In the genomic region with DNA sequence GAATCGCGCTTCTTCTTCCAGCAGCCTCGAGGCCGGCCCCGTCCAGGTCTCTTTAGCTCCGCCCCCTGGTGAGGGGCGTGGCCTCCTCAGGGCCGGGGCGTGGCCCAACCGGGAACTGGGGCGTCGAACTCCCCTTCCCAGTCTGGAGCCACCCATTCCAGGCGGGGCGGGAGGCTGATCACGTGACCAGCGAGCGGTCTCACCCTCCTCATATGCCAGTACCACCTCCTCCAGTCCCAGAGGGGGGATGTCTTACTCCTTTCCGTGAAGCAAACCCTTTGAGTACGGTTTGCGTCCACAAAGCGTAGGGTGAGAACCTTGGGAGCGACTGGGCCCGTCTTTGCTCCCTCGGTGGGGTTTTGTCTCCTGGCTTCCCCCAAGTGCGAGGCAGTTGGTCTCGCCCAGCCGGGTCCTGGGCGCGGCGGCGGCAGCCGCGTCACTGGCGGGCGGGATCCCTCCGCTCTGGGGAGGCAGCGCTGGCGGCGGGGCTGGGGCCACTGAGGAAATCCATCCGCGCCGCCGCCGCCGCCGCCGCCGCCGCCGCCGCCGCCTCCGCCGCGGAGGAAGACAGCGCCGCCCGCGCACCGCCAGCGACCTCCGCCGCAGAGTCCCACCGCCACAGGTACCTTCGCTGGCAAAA, we compare ENCODE assay signal across 8 cellular contexts. TPM values are rescaled to one million over a fixed set of nuclear protein-coding genes. Genes with fewer than 3 reads are reported as not detected.
DNase-seq lines count a peak whose midpoint lies in the region; TF ChIP-seq lines count a peak whose summit lies in the region.

Gene GNB2 (plus strand): TSS at position 439 of the 640 bp plus-strand sequence. CDS start 2,526 bp downstream, outside the sequence.

- WGBS in stomach, 5 donors = 0 to 1% (median 0%) methylated on average over 36 to 63 of the region's 65 CpGs

- no peak for TF ChIP-seq CTCF in MM.1S (IDR thresholded peaks at IDR 0.05; ENCODE audit: low read length)
- TF ChIP-seq CTCF in neural cell (IDR thresholded peaks at IDR 0.05; ENCODE audit: poor library complexity, severe bottlenecking) = peak; percentile 34
- TF ChIP-seq CTCF in stomach (IDR thresholded peaks at IDR 0.05) = no peak

- H2AFZ ChIP-seq in MM.1S (ENCODE audit: low read length) = peak within 1 kb of the TSS; percentile 89
- H2AFZ ChIP-seq in neural cell (ENCODE audit: low read depth, low read length) = peak within 1 kb of the TSS; percentile 45

- H3K4me3 ChIP-seq in HAP-1 (peak within 1 kb of the TSS; percentile 97), MM.1S (ENCODE audit: low read length) (peak within 1 kb of the TSS; percentile 82), neural cell (ENCODE audit: low read length) (peak within 1 kb of the TSS; percentile 87), stomach (peak within 1 kb of the TSS; percentile 97 to 99 (median 97))

- H3K9ac ChIP-seq in MM.1S (ENCODE audit: low read length) (peak within 1 kb of the TSS; percentile 95), neural cell (ENCODE audit: low read length) (peak within 1 kb of the TSS; percentile 97)

- H3K9me2 ChIP-seq in MM.1S (replicated peaks; ENCODE audit: insufficient read depth, low read length) (no peaks in the 10 kb centered on the region), neural cell (ENCODE audit: insufficient read depth, low read length) (no peaks in the 10 kb centered on the region)

- H3K36me3 ChIP-seq in HAP-1 (replicated peaks) = peaks cover 21% of the 10 kb centered on the region
- no peaks in the 10 kb centered on the region for H3K36me3 ChIP-seq in MM.1S (replicated peaks; ENCODE audit: insufficient read depth, low read length)
- peaks cover 3% of the 10 kb centered on the region for H3K36me3 ChIP-seq in neural cell (ENCODE audit: insufficient read depth, low read length)
- H3K36me3 ChIP-seq in stomach = peaks cover 19 to 22% (median 21%) of the 10 kb centered on the region in 4 donors

- H3K27ac ChIP-seq in MM.1S (ENCODE audit: low read length) (peak within 1 kb of the TSS; percentile 95), neural cell (ENCODE audit: low read length) (peak within 1 kb of the TSS; percentile 88), stomach (peak within 1 kb of the TSS; percentile 98 to 100 (median 99))

- in situ Hi-C loops in HAP-1 (cut with MboI; ENCODE audit: low sequenced_read_pairs) = no loop called here

- H4K20me1 ChIP-seq in MM.1S (ENCODE audit: insufficient read depth, low read length) = no peaks in the 10 kb centered on the region
- H4K20me1 ChIP-seq in neural cell (ENCODE audit: insufficient read depth) = no peaks in the 10 kb centered on the region

- no peak for TF ChIP-seq POLR2A in stomach (IDR thresholded peaks at IDR 0.05)

- H3F3A ChIP-seq in MM.1S (ENCODE audit: insufficient read depth, low read length) = no peaks in the 10 kb centered on the region
- H3F3A ChIP-seq in neural cell (ENCODE audit: insufficient read depth, low read length, poor library complexity, severe bottlenecking) = no peaks in the 10 kb centered on the region

- TF ChIP-seq RAD21 in neural cell (conservative IDR thresholded peaks at IDR 0.05) = peak; percentile 48

- H3K79me2 ChIP-seq in MM.1S (ENCODE audit: low read length) (peaks cover 46% of the 10 kb centered on the region), neural cell (replicated peaks; ENCODE audit: insufficient read depth, low read length) (peaks cover 28% of the 10 kb centered on the region)

- peak within 1 kb of the TSS; percentile 91 for H3K4me2 ChIP-seq in MM.1S (ENCODE audit: low read depth, low read length)
- H3K4me2 ChIP-seq in neural cell (ENCODE audit: low read length) = peak within 1 kb of the TSS; percentile 78

- intact Hi-C loops in stomach (cut with DNase I; ENCODE audit: low total_unique reads) = loop anchor here (10.0 kb wide), 1 partner anchor 199 kb away; the partner anchor contains the start of gene TSC22D4

- H3K9me3 ChIP-seq in HAP-1 = no peaks in the 10 kb centered on the region
- H3K9me3 ChIP-seq in MM.1S (replicated peaks; ENCODE audit: insufficient read depth, low read length) = no peaks in the 10 kb centered on the region
- H3K9me3 ChIP-seq in neural cell (ENCODE audit: low read length) = no peaks in the 10 kb centered on the region
- no peaks in the 10 kb centered on the region for H3K9me3 ChIP-seq in stomach

- peak; percentile 87 for TF ChIP-seq EP300 in neural cell (conservative IDR thresholded peaks at IDR 0.05; ENCODE audit: poor library complexity, severe bottlenecking)
- no peak for TF ChIP-seq EP300 in stomach (IDR thresholded peaks at IDR 0.05)

- DNase-seq in ELR (ENCODE audit: low read depth) (peak; percentile 96), HAP-1 (ENCODE audit: low spot score in 2 of 2) (peak; percentile 93 to 99), MM.1S (peak; percentile 96), SIG-M5 (lab: John Stamatoyannopoulos, UW) (peak; percentile 79), activated gamma-delta T cell (lab: John Stamatoyannopoulos, UW) (peak; percentile 95), fibroblast of the conjunctiva (ENCODE audit: low read depth) (peak; percentile 99), stomach (peak; percentile 99)

- H3K4me1 ChIP-seq in HAP-1 = peaks cover 4% of the 10 kb centered on the region
- no peaks in the 10 kb centered on the region for H3K4me1 ChIP-seq in MM.1S (ENCODE audit: low read length)
- H3K4me1 ChIP-seq in stomach = peaks cover 4 to 33% (median 24%) of the 10 kb centered on the region in 4 donors

- H3K27me3 ChIP-seq in HAP-1 (ENCODE audit: low read depth) (peaks cover under 1% of the 10 kb centered on the region), MM.1S (replicated peaks; ENCODE audit: insufficient read depth, low read length) (peaks cover 36% of the 10 kb centered on the region), neural cell (ENCODE audit: insufficient read depth, low read depth, low read length) (no peaks in the 10 kb centered on the region), stomach (no peaks in the 10 kb centered on the region)

TF ChIP-seq in neural cell, 6 proteins besides CTCF, POLR2A, EP300 and RAD21:
- TF ChIP-seq MXI1 (conservative IDR thresholded peaks at IDR 0.05; ENCODE audit: poor library complexity, severe bottlenecking) (peak; percentile 71), TAF1 (IDR thresholded peaks at IDR 0.05; ENCODE audit: low read depth) (no peak), POLR2AphosphoS5 (IDR thresholded peaks at IDR 0.05) (peak; percentile 70), SMC3 (conservative IDR thresholded peaks at IDR 0.05; ENCODE audit: poor library complexity) (peak; percentile 55), EZH2 (IDR thresholded peaks at IDR 0.05; ENCODE audit: borderline replicate concordance, insufficient read depth, low read length, poor library complexity, severe bottlenecking) (no peak)
- TF ChIP-seq, protein P1, sequence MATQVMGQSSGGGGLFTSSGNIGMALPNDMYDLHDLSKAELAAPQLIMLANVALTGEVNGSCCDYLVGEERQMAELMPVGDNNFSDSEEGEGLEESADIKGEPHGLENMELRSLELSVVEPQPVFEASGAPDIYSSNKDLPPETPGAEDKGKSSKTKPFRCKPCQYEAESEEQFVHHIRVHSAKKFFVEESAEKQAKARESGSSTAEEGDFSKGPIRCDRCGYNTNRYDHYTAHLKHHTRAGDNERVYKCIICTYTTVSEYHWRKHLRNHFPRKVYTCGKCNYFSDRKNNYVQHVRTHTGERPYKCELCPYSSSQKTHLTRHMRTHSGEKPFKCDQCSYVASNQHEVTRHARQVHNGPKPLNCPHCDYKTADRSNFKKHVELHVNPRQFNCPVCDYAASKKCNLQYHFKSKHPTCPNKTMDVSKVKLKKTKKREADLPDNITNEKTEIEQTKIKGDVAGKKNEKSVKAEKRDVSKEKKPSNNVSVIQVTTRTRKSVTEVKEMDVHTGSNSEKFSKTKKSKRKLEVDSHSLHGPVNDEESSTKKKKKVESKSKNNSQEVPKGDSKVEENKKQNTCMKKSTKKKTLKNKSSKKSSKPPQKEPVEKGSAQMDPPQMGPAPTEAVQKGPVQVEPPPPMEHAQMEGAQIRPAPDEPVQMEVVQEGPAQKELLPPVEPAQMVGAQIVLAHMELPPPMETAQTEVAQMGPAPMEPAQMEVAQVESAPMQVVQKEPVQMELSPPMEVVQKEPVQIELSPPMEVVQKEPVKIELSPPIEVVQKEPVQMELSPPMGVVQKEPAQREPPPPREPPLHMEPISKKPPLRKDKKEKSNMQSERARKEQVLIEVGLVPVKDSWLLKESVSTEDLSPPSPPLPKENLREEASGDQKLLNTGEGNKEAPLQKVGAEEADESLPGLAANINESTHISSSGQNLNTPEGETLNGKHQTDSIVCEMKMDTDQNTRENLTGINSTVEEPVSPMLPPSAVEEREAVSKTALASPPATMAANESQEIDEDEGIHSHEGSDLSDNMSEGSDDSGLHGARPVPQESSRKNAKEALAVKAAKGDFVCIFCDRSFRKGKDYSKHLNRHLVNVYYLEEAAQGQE (IDR thresholded peaks at IDR 0.05; ENCODE audit: borderline replicate concordance) = no peak

RNA-seq across cellular contexts. Expression of gene GNB2, which starts in this region (rescaled TPM):
- polyA plus RNA-seq in neural cell = 279 and 284 TPM in 2 replicates
- 134 and 138 TPM in 2 replicates for polyA minus RNA-seq in neural cell
- total RNA-seq in stomach = 100 to 1,000 TPM in 3 of 5 donors, 10 to 100 TPM in 2; 52.9 to 290 (median 152) TPM
- polyA plus RNA-seq in stomach = 100 to 1,000 TPM; 147 to 219 (median 169) TPM

Comparison
In these comparisons a context has a peak if more than half of its experiments do, and no peak if none do; other contexts are left out.
1. Peak in every context shown above with its lines: DNase-seq, H3K4me3 ChIP-seq and H3K27ac ChIP-seq.